Comparison of ENCODE assay signal across 1 cellular context in the genomic region with DNA sequence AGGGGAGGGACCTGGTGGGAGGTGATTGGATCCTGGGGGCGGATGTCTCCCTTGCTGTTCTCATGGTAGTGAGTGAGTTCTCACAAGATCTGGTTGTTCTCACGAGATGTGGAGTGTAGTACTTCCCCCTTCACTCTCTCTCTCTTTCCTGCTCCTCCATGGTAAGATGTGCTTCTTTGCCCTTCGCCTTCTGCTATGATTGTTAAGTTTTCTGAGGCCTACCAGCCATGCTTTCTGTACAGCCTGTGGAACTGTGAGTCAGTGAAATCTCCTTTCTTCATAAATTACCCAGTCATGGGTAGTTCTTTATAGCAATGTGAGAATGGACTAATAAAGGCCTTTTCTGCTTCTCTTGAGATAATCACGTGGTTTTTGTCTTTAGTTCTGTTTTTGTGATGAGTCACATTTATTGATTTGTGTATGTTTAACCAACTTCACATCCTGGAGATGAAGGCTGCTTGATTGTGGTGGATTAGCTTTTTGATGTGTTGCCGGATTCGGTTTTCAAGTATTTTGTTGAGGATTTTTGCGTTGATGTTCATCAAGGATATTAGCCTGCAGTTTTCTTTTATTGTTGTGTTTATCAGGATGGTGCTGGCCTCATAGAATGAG.
TF ChIP-seq lines count a peak whose summit lies in the region.

No MANE protein-coding gene starts in this region.

TF ChIP-seq in GM23338, 12 proteins besides CTCF, POLR2A, EP300 and RAD21:
- TF ChIP-seq, protein P1, sequence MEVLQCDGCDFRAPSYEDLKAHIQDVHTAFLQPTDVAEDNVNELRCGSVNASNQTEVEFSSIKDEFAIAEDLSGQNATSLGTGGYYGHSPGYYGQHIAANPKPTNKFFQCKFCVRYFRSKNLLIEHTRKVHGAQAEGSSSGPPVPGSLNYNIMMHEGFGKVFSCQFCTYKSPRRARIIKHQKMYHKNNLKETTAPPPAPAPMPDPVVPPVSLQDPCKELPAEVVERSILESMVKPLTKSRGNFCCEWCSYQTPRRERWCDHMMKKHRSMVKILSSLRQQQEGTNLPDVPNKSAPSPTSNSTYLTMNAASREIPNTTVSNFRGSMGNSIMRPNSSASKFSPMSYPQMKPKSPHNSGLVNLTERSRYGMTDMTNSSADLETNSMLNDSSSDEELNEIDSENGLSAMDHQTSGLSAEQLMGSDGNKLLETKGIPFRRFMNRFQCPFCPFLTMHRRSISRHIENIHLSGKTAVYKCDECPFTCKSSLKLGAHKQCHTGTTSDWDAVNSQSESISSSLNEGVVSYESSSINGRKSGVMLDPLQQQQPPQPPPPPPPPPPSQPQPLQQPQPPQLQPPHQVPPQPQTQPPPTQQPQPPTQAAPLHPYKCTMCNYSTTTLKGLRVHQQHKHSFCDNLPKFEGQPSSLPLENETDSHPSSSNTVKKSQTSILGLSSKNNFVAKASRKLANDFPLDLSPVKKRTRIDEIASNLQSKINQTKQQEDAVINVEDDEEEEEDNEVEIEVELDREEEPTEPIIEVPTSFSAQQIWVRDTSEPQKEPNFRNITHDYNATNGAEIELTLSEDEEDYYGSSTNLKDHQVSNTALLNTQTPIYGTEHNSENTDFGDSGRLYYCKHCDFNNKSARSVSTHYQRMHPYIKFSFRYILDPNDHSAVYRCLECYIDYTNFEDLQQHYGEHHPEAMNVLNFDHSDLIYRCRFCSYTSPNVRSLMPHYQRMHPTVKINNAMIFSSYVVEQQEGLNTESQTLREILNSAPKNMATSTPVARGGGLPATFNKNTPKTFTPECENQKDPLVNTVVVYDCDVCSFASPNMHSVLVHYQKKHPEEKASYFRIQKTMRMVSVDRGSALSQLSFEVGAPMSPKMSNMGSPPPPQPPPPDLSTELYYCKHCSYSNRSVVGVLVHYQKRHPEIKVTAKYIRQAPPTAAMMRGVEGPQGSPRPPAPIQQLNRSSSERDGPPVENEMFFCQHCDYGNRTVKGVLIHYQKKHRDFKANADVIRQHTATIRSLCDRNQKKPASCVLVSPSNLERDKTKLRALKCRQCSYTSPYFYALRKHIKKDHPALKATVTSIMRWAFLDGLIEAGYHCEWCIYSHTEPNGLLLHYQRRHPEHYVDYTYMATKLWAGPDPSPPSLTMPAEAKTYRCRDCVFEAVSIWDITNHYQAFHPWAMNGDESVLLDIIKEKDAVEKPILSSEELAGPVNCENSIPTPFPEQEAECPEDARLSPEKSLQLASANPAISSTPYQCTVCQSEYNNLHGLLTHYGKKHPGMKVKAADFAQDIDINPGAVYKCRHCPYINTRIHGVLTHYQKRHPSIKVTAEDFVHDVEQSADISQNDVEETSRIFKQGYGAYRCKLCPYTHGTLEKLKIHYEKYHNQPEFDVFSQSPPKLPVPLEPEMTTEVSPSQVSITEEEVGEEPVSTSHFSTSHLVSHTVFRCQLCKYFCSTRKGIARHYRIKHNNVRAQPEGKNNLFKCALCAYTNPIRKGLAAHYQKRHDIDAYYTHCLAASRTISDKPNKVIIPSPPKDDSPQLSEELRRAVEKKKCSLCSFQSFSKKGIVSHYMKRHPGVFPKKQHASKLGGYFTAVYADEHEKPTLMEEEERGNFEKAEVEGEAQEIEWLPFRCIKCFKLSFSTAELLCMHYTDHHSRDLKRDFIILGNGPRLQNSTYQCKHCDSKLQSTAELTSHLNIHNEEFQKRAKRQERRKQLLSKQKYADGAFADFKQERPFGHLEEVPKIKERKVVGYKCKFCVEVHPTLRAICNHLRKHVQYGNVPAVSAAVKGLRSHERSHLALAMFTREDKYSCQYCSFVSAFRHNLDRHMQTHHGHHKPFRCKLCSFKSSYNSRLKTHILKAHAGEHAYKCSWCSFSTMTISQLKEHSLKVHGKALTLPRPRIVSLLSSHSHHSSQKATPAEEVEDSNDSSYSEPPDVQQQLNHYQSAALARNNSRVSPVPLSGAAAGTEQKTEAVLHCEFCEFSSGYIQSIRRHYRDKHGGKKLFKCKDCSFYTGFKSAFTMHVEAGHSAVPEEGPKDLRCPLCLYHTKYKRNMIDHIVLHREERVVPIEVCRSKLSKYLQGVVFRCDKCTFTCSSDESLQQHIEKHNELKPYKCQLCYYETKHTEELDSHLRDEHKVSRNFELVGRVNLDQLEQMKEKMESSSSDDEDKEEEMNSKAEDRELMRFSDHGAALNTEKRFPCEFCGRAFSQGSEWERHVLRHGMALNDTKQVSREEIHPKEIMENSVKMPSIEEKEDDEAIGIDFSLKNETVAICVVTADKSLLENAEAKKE (CRISPR knock-in tag; IDR thresholded peaks at IDR 0.05) = no peak
- TF ChIP-seq EZH2phosphoT487 (IDR thresholded peaks at IDR 0.05; ENCODE audit: unreplicated experiment) = no peak
- TF ChIP-seq EZH2 (IDR thresholded peaks at IDR 0.05; ENCODE audit: low read depth, unreplicated experiment) = no peak
- no peak for TF ChIP-seq STAT1 (IDR thresholded peaks at IDR 0.05; ENCODE audit: unreplicated experiment)
